Comparison of ENCODE assay signal across 8 cellular contexts in genomic region chr2:196233033-196233807, GRCh38.
DNase-seq lines count a peak whose midpoint lies in the region; ATAC-seq, FAIRE-seq and TF ChIP-seq lines count a peak whose summit lies in the region.

No MANE protein-coding gene starts in this region.

- no peak for TF ChIP-seq POLR2A in NB4 (IDR thresholded peaks at IDR 0.05; ENCODE audit: extremely low read depth, insufficient read length)

- H3K27me3 Mint-ChIP-seq in central memory CD8-positive, alpha-beta T cell: no peaks in the 10 kb centered on the region

- peaks cover 1% of the 10 kb centered on the region for H3K36me3 Mint-ChIP-seq in central memory CD8-positive, alpha-beta T cell (ENCODE audit: insufficient read depth)

- H3K4me3 ChIP-seq in NB4 (ENCODE audit: low read depth, low read length): no peak overlapping the region

- H3K9me3 Mint-ChIP-seq in central memory CD8-positive, alpha-beta T cell: no peaks in the 10 kb centered on the region

- no peak for TF ChIP-seq CTCF in NB4 (IDR thresholded peaks at IDR 0.05; ENCODE audit: low read depth, low read length)

- ATAC-seq in GM21825 (IDR thresholded peaks at IDR 0.05; ENCODE audit: unreplicated experiment): peak; percentile 22
- no peak for ATAC-seq in central memory CD8-positive, alpha-beta T cell (replicated peaks; ENCODE audit: extremely low read depth, poor library complexity, severe bottlenecking)

- DNase-seq in DMS53 (lab: John Stamatoyannopoulos, UW): peak; percentile 94
- DNase-seq in NB4 (ENCODE audit: low read depth): peak; percentile 58
- no peak for DNase-seq in central memory CD8-positive, alpha-beta T cell (ENCODE audit: low spot score in 2 of 2)
- peak; percentile 99 for DNase-seq in myocyte (ENCODE audit: low read depth)
- DNase-seq in NCI-H2081 treated with DMSO at 0.1 percent for 48 hours (lab: John Stamatoyannopoulos, UW): no peak
- no peak for DNase-seq in OCI-M2 (lab: John Stamatoyannopoulos, UW; ENCODE audit: unreplicated experiment)
- no peak for DNase-seq in frontal cortex (ENCODE audit: low spot score in 2 of 2)

- peak overlapping the region; percentile 68 for H3K27ac Mint-ChIP-seq in central memory CD8-positive, alpha-beta T cell (ENCODE audit: low read depth)

- no peak for FAIRE-seq in frontal cortex (lab: Jason Lieb, UNC)

- no peak overlapping the region for H3K4me3 Mint-ChIP-seq in central memory CD8-positive, alpha-beta T cell

- peaks cover 33% of the 10 kb centered on the region for H3K4me1 Mint-ChIP-seq in central memory CD8-positive, alpha-beta T cell

Comparison
In these comparisons a context has a peak if more than half of its experiments do, and no peak if none do; other contexts are left out.
1. DNase-seq: peak in DMS53 (single experiment), NB4 (single experiment) and myocyte (single experiment); none in central memory CD8-positive, alpha-beta T cell (0 of 2), NCI-H2081 treated with DMSO at 0.1 percent for 48 hours (single experiment), OCI-M2 (single experiment) and frontal cortex (0 of 2).